ENCODE assay signal across 16 cellular contexts in genomic region chr18:41266214-41266613, GRCh38.
DNase-seq lines count a peak whose midpoint lies in the region; ATAC-seq, FAIRE-seq and TF ChIP-seq lines count a peak whose summit lies in the region.
"Had no signal": no experiment of that assay in that cellular context is flagged by ENCODE, and none has a peak within 500 bp of the region (broad histone marks: within the 10 kb centered on the region; RNA-seq: fewer than 3 reads in every experiment).

No MANE protein-coding gene starts in this region.

- H3K27me3 ChIP-seq in AG04450 (ENCODE audit: control insufficient read depth, insufficient read depth, low read length) (no peaks in the 10 kb centered on the region), H1 (replicated peaks in 1 of 4; ENCODE audit: control insufficient read depth in 3 of 4, extremely low read depth in 1 of 4, insufficient read depth in 3 of 4, low read length in 3 of 4) (no peaks in the 10 kb centered on the region), neuronal stem cell (ENCODE audit: control insufficient read depth in 3 of 3, insufficient read depth in 3 of 3, low read depth in 1 of 3, low read length in 3 of 3) (no peaks in the 10 kb centered on the region)

- H2AFZ ChIP-seq in H1 (ENCODE audit: low read length), result peak overlapping the region; percentile 59; the same call in 1 of the 2 replicates
- H2AFZ ChIP-seq in neuronal stem cell (ENCODE audit: low read length), result peak overlapping the region; percentile 72

- no peaks in the 10 kb centered on the region for H3K79me2 ChIP-seq in H1 (ENCODE audit: control insufficient read depth in 1 of 2, insufficient read depth in 2 of 2, low read length in 2 of 2)

- H3K18ac ChIP-seq in H1 (ENCODE audit: extremely low read depth, low read length) (no peak overlapping the region), neuronal stem cell (ENCODE audit: low read length) (no peak overlapping the region)

- H4K20me1 ChIP-seq in H1 (replicated peaks in 1 of 2; ENCODE audit: control insufficient read depth in 1 of 2, insufficient read depth in 2 of 2, low read length in 2 of 2), result no peaks in the 10 kb centered on the region

- ATAC-seq in GM21515 (IDR thresholded peaks at IDR 0.05; ENCODE audit: unreplicated experiment), result no peak
- ATAC-seq: HCT116 had no signal

- H2BK5ac ChIP-seq in H1 (ENCODE audit: low read depth, low read length) (no peak overlapping the region), neuronal stem cell (ENCODE audit: low read length) (no peak overlapping the region)

- H3K36me3 ChIP-seq in H1 (ENCODE audit: control insufficient read depth in 2 of 4, insufficient read depth in 4 of 4, low read length in 3 of 4), result no peaks in the 10 kb centered on the region
- no peaks in the 10 kb centered on the region for H3K36me3 ChIP-seq in neuronal stem cell (replicated peaks in 1 of 2; ENCODE audit: control insufficient read depth in 2 of 2, insufficient read depth in 2 of 2, low read length in 2 of 2)

- 93% methylated on average over 5 of the region's 5 CpGs; no CpG with 5 or more reads in 1 of the 2 experiments for WGBS in H1 (ENCODE audit: extremely low coverage in 1 of 2, insufficient coverage in 1 of 2, insufficient read length in 1 of 2, insufficient replicate concordance in 2 of 2, low coverage in 1 of 2, low lambda C conversion rate in 2 of 2, missing lambda C conversion rate in 1 of 2), 2 experiments
- WGBS in neuronal stem cell (ENCODE audit: extremely low coverage in 2 of 2, insufficient read length in 2 of 2, insufficient replicate concordance in 1 of 2), 2 donors, result no CpG with 5 or more reads among the region's 5 CpGs

- POLR2A ChIA-PET in AG04450 (lab: Yijun Ruan, JAX) (interaction anchor here (0.7 kb wide), 1 partner anchor 704 kb away, joined by 3 read pairs; no protein-coding TSS in a partner anchor), H1 (lab: Charles Lee; ENCODE audit: partially characterized antibody) (no interaction called here)

- H3K4me2 ChIP-seq in H1 (ENCODE audit: insufficient read depth in 1 of 2, low read depth in 2 of 2, low read length in 2 of 2) (no peak overlapping the region), neuronal stem cell (ENCODE audit: insufficient read depth, low read length, poor library complexity, severe bottlenecking) (no peak overlapping the region)

- H3K9me3 ChIP-seq in AG04450 (ENCODE audit: control insufficient read depth, insufficient read depth, low read length) (no peaks in the 10 kb centered on the region), H1 (ENCODE audit: insufficient read depth in 2 of 2, low read depth in 1 of 2, low read length in 1 of 2) (no peaks in the 10 kb centered on the region), neuronal stem cell (replicated peaks in 1 of 2; ENCODE audit: control insufficient read depth in 2 of 2, insufficient read depth in 1 of 2, low read depth in 1 of 2, low read length in 2 of 2) (no peaks in the 10 kb centered on the region)

- H3K9ac ChIP-seq in H1 (replicated peaks in 1 of 4; ENCODE audit: extremely low read depth in 1 of 4, low read depth in 3 of 4, low read length in 3 of 4) (no peak overlapping the region), neuronal stem cell (ENCODE audit: low read depth, low read length, poor library complexity) (no peak overlapping the region)

- no peak overlapping the region for H2BK15ac ChIP-seq in H1 (ENCODE audit: low read length)
- H2BK15ac ChIP-seq in neuronal stem cell (ENCODE audit: low read length), result no peak overlapping the region

- no peak for TF ChIP-seq EP300 in H1 (IDR thresholded peaks at IDR 0.05; ENCODE audit: borderline replicate concordance in 1 of 2, low read depth in 2 of 2, low read length in 2 of 2)

- H4K8ac ChIP-seq in H1 (ENCODE audit: extremely low read depth, insufficient read depth, low read length), result no peak overlapping the region
- H4K8ac ChIP-seq in neuronal stem cell (ENCODE audit: low read depth, low read length), result no peak overlapping the region

- no peak overlapping the region for H3K56ac ChIP-seq in H1 (replicated peaks; ENCODE audit: insufficient read length, low read depth, low read length)

- no peak overlapping the region for H2BK20ac ChIP-seq in H1 (ENCODE audit: low read length)

- H3K4me1 ChIP-seq in H1 (replicated peaks in 1 of 4; ENCODE audit: control insufficient read depth in 3 of 4, insufficient read depth in 4 of 4, low read length in 3 of 4) (peaks cover 0 to 5% (median 2%) of the 10 kb centered on the region in 4 experiments; a peak in 1 of 7 replicates), neuronal stem cell (ENCODE audit: control insufficient read depth in 2 of 2, insufficient read depth in 1 of 2, low read depth in 1 of 2, low read length in 2 of 2) (peaks cover 3 to 4% of the 10 kb centered on the region in 2 donors)

- peak overlapping the region; percentile 47 for H3K27ac ChIP-seq in AG04450 (ENCODE audit: low read depth, low read length)
- H3K27ac ChIP-seq in H1 (ENCODE audit: low read depth, low read length), result no peak overlapping the region
- H3K27ac ChIP-seq in neuronal stem cell (replicated peaks; ENCODE audit: low read length), result no peak overlapping the region
- H3K27ac ChIP-seq: HL-60 had no signal

- CTCF ChIA-PET in AG04450 (lab: Charles Lee), result no interaction called here
- CTCF ChIA-PET in H1 (lab: Charles Lee; ENCODE audit: partially characterized antibody), result no interaction called here

- DNase-seq in AG04450 (ENCODE audit: low read depth, low spot score) (no peak), NCI-H1436 (lab: John Stamatoyannopoulos, UW) (peak; percentile 69), H1 (ENCODE audit: low read depth in 1 of 2, low spot score in 2 of 2) (no peak), neuronal stem cell (ENCODE audit: low spot score) (no peak), H54 (ENCODE audit: insufficient read length, low spot score) (no peak)
- no peak for DNase-seq in activated CD4-positive, alpha-beta T cell treated with anti-CD3 and anti-CD28 coated beads for 1 hour
- DNase-seq: ACHN; C1 segment of cervical spinal cord; CD4-positive, alpha-beta T cell; DMS79 treated with DMSO at 0.1 percent for 48 hours; EL had no signal

- H2BK12ac ChIP-seq in H1 (ENCODE audit: low read depth, low read length), result no peak overlapping the region
- no peak overlapping the region for H2BK12ac ChIP-seq in neuronal stem cell (ENCODE audit: low read length)

- no peak overlapping the region for H4K5ac ChIP-seq in H1 (ENCODE audit: insufficient read length, low read depth, low read length)

- TF ChIP-seq CTCF in AG04450 (IDR thresholded peaks at IDR 0.05; ENCODE audit: low read depth, low read length) (no peak), H1 (IDR thresholded peaks at IDR 0.05; ENCODE audit: control extremely low read depth in 1 of 3, insufficient read depth in 1 of 3, low read depth in 1 of 3, low read length in 3 of 3) (no peak)

- H2AK5ac ChIP-seq in H1 (ENCODE audit: low read depth, low read length) (no peak overlapping the region), neuronal stem cell (ENCODE audit: low read depth, low read length) (no peak overlapping the region)

- H2BK120ac ChIP-seq in H1 (replicated peaks; ENCODE audit: low read depth, low read length) (no peak overlapping the region), neuronal stem cell (ENCODE audit: low read depth, low read length) (no peak overlapping the region)

- no peak overlapping the region for H3K4me3 ChIP-seq in AG04450 (ENCODE audit: low read depth, low read length)
- H3K4me3 ChIP-seq in H1 (ENCODE audit: extremely low read depth in 1 of 4, insufficient read depth in 2 of 4, low read depth in 3 of 4, low read length in 4 of 4), result no peak overlapping the region
- no peak overlapping the region for H3K4me3 ChIP-seq in neuronal stem cell (ENCODE audit: low read length in 2 of 2)

- FAIRE-seq in H1 (lab: Jason Lieb, UNC), result no peak
- no peak for FAIRE-seq in H54 (lab: Jason Lieb, UNC)
- FAIRE-seq: G401.6, GM12891 had no signal

- no peak for TF ChIP-seq RAD21 in H1 (IDR thresholded peaks at IDR 0.05 in 1 of 2, conservative IDR thresholded peaks at IDR 0.05 in 1 of 2; ENCODE audit: low read depth in 2 of 2, low read length in 2 of 2)

- H3K4ac ChIP-seq in H1 (replicated peaks; ENCODE audit: insufficient read length, low read depth, low read length) (no peak overlapping the region), neuronal stem cell (ENCODE audit: low read length) (no peak overlapping the region)

- H3K14ac ChIP-seq in H1 (ENCODE audit: insufficient read length) (no peak overlapping the region), neuronal stem cell (ENCODE audit: low read length) (no peak overlapping the region)

- no peak for TF ChIP-seq POLR2A in H1 (IDR thresholded peaks at IDR 0.05; ENCODE audit: control extremely low read depth in 1 of 2, low read depth in 2 of 2, low read length in 2 of 2)
- no peak for TF ChIP-seq POLR2A in H54 (IDR thresholded peaks at IDR 0.05; ENCODE audit: low read depth, low read length)

- H4K91ac ChIP-seq in H1 (replicated peaks; ENCODE audit: insufficient read length, low read length) (no peak overlapping the region), neuronal stem cell (ENCODE audit: low read depth, low read length, poor library complexity) (no peak overlapping the region)

- H3K23ac ChIP-seq in H1 (ENCODE audit: insufficient read length), result no peak overlapping the region
- no peak overlapping the region for H3K23ac ChIP-seq in neuronal stem cell (ENCODE audit: low read depth, low read length, poor library complexity)

- H3K23me2 ChIP-seq in H1 (ENCODE audit: low read depth, low read length), result no peaks in the 10 kb centered on the region

- H3K79me1 ChIP-seq in H1 (ENCODE audit: low read depth, low read length) (no peaks in the 10 kb centered on the region), neuronal stem cell (ENCODE audit: low read depth, low read length) (no peaks in the 10 kb centered on the region)

TF ChIP-seq in H1, 55 proteins besides CTCF, POLR2A, EP300 and RAD21 (continues in another document):
- TF ChIP-seq YY1 (IDR thresholded peaks at IDR 0.05; ENCODE audit: low read depth, low read length) (no peak), ASH2L (IDR thresholded peaks at IDR 0.05; ENCODE audit: low read length) (no peak), SIN3A (conservative IDR thresholded peaks at IDR 0.05 in 1 of 2, IDR thresholded peaks at IDR 0.05 in 1 of 2; ENCODE audit: low read depth in 1 of 2, low read length in 2 of 2) (no peak), KDM1A (IDR thresholded peaks at IDR 0.05; ENCODE audit: borderline replicate concordance, low read length) (no peak), TAF1 (IDR thresholded peaks at IDR 0.05; ENCODE audit: low read depth, low read length) (no peak), POU5F1 (IDR thresholded peaks at IDR 0.05; ENCODE audit: low read depth, low read length) (no peak), CTBP2 (IDR thresholded peaks at IDR 0.05; ENCODE audit: borderline replicate concordance, insufficient read depth, insufficient read length, low read length) (no peak), RNF2 (IDR thresholded peaks at IDR 0.05; ENCODE audit: borderline replicate concordance, low read depth, low read length, missing control alignments, poor library complexity, severe bottlenecking) (no peak)
- TF ChIP-seq, protein P1, sequence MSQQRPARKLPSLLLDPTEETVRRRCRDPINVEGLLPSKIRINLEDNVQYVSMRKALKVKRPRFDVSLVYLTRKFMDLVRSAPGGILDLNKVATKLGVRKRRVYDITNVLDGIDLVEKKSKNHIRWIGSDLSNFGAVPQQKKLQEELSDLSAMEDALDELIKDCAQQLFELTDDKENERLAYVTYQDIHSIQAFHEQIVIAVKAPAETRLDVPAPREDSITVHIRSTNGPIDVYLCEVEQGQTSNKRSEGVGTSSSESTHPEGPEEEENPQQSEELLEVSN (IDR thresholded peaks at IDR 0.05), result no peak
